8 cellular contexts compared by ENCODE assay signal in the genomic region with DNA sequence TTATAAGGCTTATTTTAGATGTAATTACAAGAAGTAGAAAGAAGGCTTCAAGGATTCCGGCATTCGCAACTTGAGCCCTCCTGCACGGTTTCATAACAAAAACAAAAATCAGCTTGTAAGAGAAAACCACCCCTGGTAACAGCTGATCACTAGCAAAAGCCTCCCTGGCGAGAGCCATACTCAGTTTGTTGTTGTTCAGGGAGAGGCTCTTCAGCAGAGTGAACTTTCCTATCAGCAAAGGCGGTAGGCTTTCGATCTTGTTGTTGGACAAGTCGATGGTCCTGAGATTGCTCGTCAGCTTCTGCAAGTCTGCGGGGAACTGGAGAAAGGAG. TPM values are rescaled to one million over a fixed set of nuclear protein-coding genes. Genes with fewer than 3 reads are reported as not detected.
DNase-seq lines count a peak whose midpoint lies in the region; ATAC-seq, FAIRE-seq and TF ChIP-seq lines count a peak whose summit lies in the region.

No MANE protein-coding gene starts in this region.

- DNase-seq in GM12865 (ENCODE audit: low read depth), result no peak
- DNase-seq in astrocyte (ENCODE audit: low read depth), result peak; percentile 46
- no peak for DNase-seq in stimulated activated naive B cell treated with anti-CD40 and anti-IgM and Interleukin-4, amounts not matched to agents 10 μg/mL and 1 μg/mL and 100 μg/mL, for 72 hours
- no peak for DNase-seq in Ammon's horn (ENCODE audit: low spot score)
- no peak for DNase-seq in NCI-H1105 (lab: John Stamatoyannopoulos, UW)
- no peak for DNase-seq in putamen (ENCODE audit: low spot score)

- H4K20me1 ChIP-seq in astrocyte (ENCODE audit: insufficient read depth, low read length), result peaks cover 3% of the 10 kb centered on the region

- H3K9me3 Mint-ChIP-seq in astrocyte (ENCODE audit: unreplicated experiment), result no peaks in the 10 kb centered on the region
- no peaks in the 10 kb centered on the region for H3K9me3 Mint-ChIP-seq in stimulated activated naive B cell treated with anti-CD40 and anti-IgM and Interleukin-4, amounts not matched to agents 10 μg/mL and 1 μg/mL and 100 μg/mL, for 72 hours

- no peaks in the 10 kb centered on the region for H3K27me3 ChIP-seq in astrocyte (ENCODE audit: insufficient read depth, low read length)

- TF ChIP-seq CTCF in GM12865 (IDR thresholded peaks at IDR 0.05; ENCODE audit: insufficient read depth, low read depth, low read length, missing control alignments) (no peak), astrocyte (IDR thresholded peaks at IDR 0.05; ENCODE audit: insufficient read depth, low read depth, low read length) (no peak)

- peak overlapping the region; percentile 0 for H3K27ac Mint-ChIP-seq in astrocyte (ENCODE audit: unreplicated experiment)
- H3K27ac Mint-ChIP-seq in stimulated activated naive B cell treated with anti-CD40 and anti-IgM and Interleukin-4, amounts not matched to agents 10 μg/mL and 1 μg/mL and 100 μg/mL, for 72 hours, result peak overlapping the region; percentile 96

- H3K4me3 ChIP-seq in GM12865 (ENCODE audit: low read depth, low read length) (peak overlapping the region; percentile 92), astrocyte (ENCODE audit: insufficient read depth, low read depth, low read length) (peak overlapping the region; percentile 94), iPS-18c (ENCODE audit: insufficient read depth, low read depth, low read length) (peak overlapping the region; percentile 95)

- FAIRE-seq in astrocyte (lab: Jason Lieb, UNC), result no peak

- ATAC-seq in HG03520 (IDR thresholded peaks at IDR 0.05; ENCODE audit: unreplicated experiment), result peak; percentile 3
- peak in 1 of 2 donors; percentile 28 for ATAC-seq in stimulated activated naive B cell treated with anti-CD40 and anti-IgM and Interleukin-4, amounts not matched to agents 10 μg/mL and 1 μg/mL and 100 μg/mL, for 72 hours (replicated peaks)

- peak overlapping the region; percentile 86 for H3K27ac ChIP-seq in astrocyte (ENCODE audit: low read depth, low read length)

- peaks cover 7% of the 10 kb centered on the region for H3K36me3 ChIP-seq in astrocyte (ENCODE audit: insufficient read depth, low read length)

- peak overlapping the region; percentile 95 for H3K9ac ChIP-seq in astrocyte (ENCODE audit: low read length)

- no peaks in the 10 kb centered on the region for H3K27me3 Mint-ChIP-seq in astrocyte (ENCODE audit: low read depth, unreplicated experiment)
- H3K27me3 Mint-ChIP-seq in stimulated activated naive B cell treated with anti-CD40 and anti-IgM and Interleukin-4, amounts not matched to agents 10 μg/mL and 1 μg/mL and 100 μg/mL, for 72 hours, result no peaks in the 10 kb centered on the region

- no peaks in the 10 kb centered on the region for H3K9me3 ChIP-seq in astrocyte (ENCODE audit: insufficient read depth, low read depth, low read length)
- H3K9me3 ChIP-seq in iPS-18c (ENCODE audit: control insufficient read depth, insufficient read depth, low read length), result peaks cover 3% of the 10 kb centered on the region

- peak overlapping the region; percentile 93 for H3K4me3 Mint-ChIP-seq in astrocyte (ENCODE audit: unreplicated experiment)
- H3K4me3 Mint-ChIP-seq in stimulated activated naive B cell treated with anti-CD40 and anti-IgM and Interleukin-4, amounts not matched to agents 10 μg/mL and 1 μg/mL and 100 μg/mL, for 72 hours, result peak overlapping the region; percentile 94 to 95

- H3K36me3 Mint-ChIP-seq in astrocyte (ENCODE audit: low read depth, unreplicated experiment), result no peaks in the 10 kb centered on the region
- peaks cover 12 to 29% of the 10 kb centered on the region in 2 donors for H3K36me3 Mint-ChIP-seq in stimulated activated naive B cell treated with anti-CD40 and anti-IgM and Interleukin-4, amounts not matched to agents 10 μg/mL and 1 μg/mL and 100 μg/mL, for 72 hours

- peaks cover 64% of the 10 kb centered on the region for H3K79me2 ChIP-seq in astrocyte (ENCODE audit: insufficient read depth, low read length)

- H2AFZ ChIP-seq in astrocyte (ENCODE audit: low read depth, low read length), result peak overlapping the region; percentile 96

- H3K4me2 ChIP-seq in astrocyte (ENCODE audit: low read length), result peak overlapping the region; percentile 90

- peaks cover 8% of the 10 kb centered on the region for H3K4me1 ChIP-seq in astrocyte (ENCODE audit: insufficient read depth, low read length)

- H3K4me1 Mint-ChIP-seq in astrocyte (ENCODE audit: low read depth, unreplicated experiment), result peaks cover 17% of the 10 kb centered on the region
- H3K4me1 Mint-ChIP-seq in stimulated activated naive B cell treated with anti-CD40 and anti-IgM and Interleukin-4, amounts not matched to agents 10 μg/mL and 1 μg/mL and 100 μg/mL, for 72 hours, result peaks cover 24 to 54% of the 10 kb centered on the region in 2 donors

RNA-seq across cellular contexts. Expression of a gene that starts 0.7 kb away (rescaled TPM):
- 27.6 and 28.8 TPM in 2 replicates for total RNA-seq in astrocyte

RNA-seq across cellular contexts. Expression of a gene that starts 0.7 kb away (rescaled TPM):
- total RNA-seq in astrocyte, result 21.7 and 24.4 TPM in 2 replicates

RNA-seq across cellular contexts. Expression of a gene that starts 27.5 kb away (rescaled TPM):
- 6.4 and 7.1 TPM in 2 replicates for total RNA-seq in astrocyte

RNA-seq across cellular contexts. Expression of a gene that starts 52.5 kb away (rescaled TPM):
- 122 and 124 TPM in 2 replicates for total RNA-seq in astrocyte

RNA-seq across cellular contexts. Expression of a gene that starts 57.0 kb away (rescaled TPM):
- total RNA-seq in astrocyte, result 60.3 and 69.6 TPM in 2 replicates
